In genomic region chr17:13106171-13106570, GRCh38 we compare ENCODE assay signal across 19 cellular contexts.
A peak's percentile ranks its signal among the peaks of the same experiment; 100 is the strongest.
DNase-seq lines count a peak whose midpoint lies in the region; ATAC-seq and TF ChIP-seq lines count a peak whose summit lies in the region.
"Had no signal": no experiment of that assay in that cellular context is flagged by ENCODE, and none has a peak within 500 bp of the region (broad histone marks: within the 10 kb centered on the region; RNA-seq: fewer than 3 reads in every experiment).

No MANE protein-coding gene starts in this region.

- no peaks in the 10 kb centered on the region for H3K36me3 ChIP-seq in A673 (ENCODE audit: insufficient read depth, low read length, poor library complexity, severe bottlenecking)
- no peaks in the 10 kb centered on the region for H3K36me3 ChIP-seq in psoas muscle (ENCODE audit: insufficient read depth in 1 of 2, low read depth in 1 of 2)
- H3K36me3 ChIP-seq: Peyer's patch had no signal

- peak; percentile 0 for DNase-seq in A673 (ENCODE audit: low spot score)
- DNase-seq in Daoy (ENCODE audit: low read depth): peak; percentile 61
- peak; percentile 67 for DNase-seq in NCI-H2029 (lab: John Stamatoyannopoulos, UW)
- DNase-seq in SW480 (ENCODE audit: low spot score): peak; percentile 86
- DNase-seq in NCI-H1105 treated with DMSO at 0.1 percent for 48 hours (lab: John Stamatoyannopoulos, UW): no peak
- DNase-seq in AG08395 (ENCODE audit: low spot score): no peak
- no peak for DNase-seq in mesothelial cell of epicardium (ENCODE audit: low spot score in 2 of 2, unreplicated experiment in 2 of 2)
- no peak for DNase-seq in psoas muscle
- DNase-seq: CD8-positive, alpha-beta memory T cell; DMS 273 treated with DMSO at 0.1 percent for 48 hours; H9; Kasumi-1; NCI-H1694; NCI-H2227 treated with DMSO at 0.1 percent for 48 hours; NCI-H526 treated with DMSO at 0.1 percent for 48 hours; Peyer's patch; SHP77; T-helper 2 cell had no signal

- no peak for ATAC-seq in psoas muscle
- ATAC-seq: A549 had no signal

- H3K27ac Mint-ChIP-seq in mesothelial cell of epicardium: no peak overlapping the region
- H3K27ac Mint-ChIP-seq: H9 had no signal

- H3K4me3 ChIP-seq in A673 (ENCODE audit: low read depth, low read length, poor library complexity, severe bottlenecking) (no peak overlapping the region), psoas muscle (no peak overlapping the region)
- H3K4me3 ChIP-seq: A549, Peyer's patch had no signal

- POLR2A ChIA-PET in A673 (lab: Charles Lee; ENCODE audit: low non-redundant PET): no interaction called here

- CTCF ChIA-PET in A673 (lab: Charles Lee): no interaction called here

- H3K4me1 Mint-ChIP-seq in mesothelial cell of epicardium: peaks cover 5% of the 10 kb centered on the region
- H3K4me1 Mint-ChIP-seq: CD8-positive, alpha-beta memory T cell had no signal

- no peaks in the 10 kb centered on the region for H3K36me3 Mint-ChIP-seq in mesothelial cell of epicardium

- peaks cover 5% of the 10 kb centered on the region for H3K9me3 Mint-ChIP-seq in mesothelial cell of epicardium
- H3K9me3 Mint-ChIP-seq: H9 had no signal

- no TSS peak for BruUV-seq in A673 (replicated peaks; lab: Mats Ljungman, UMichigan)

- H3K4me1 ChIP-seq in A673 (ENCODE audit: insufficient read depth, low read length, poor library complexity, severe bottlenecking): no peaks in the 10 kb centered on the region
- no peaks in the 10 kb centered on the region for H3K4me1 ChIP-seq in psoas muscle
- H3K4me1 ChIP-seq: A549, Peyer's patch had no signal

- no peaks in the 10 kb centered on the region for H3K27me3 ChIP-seq in A673 (replicated peaks; ENCODE audit: insufficient read depth, low read depth, low read length, poor library complexity)
- no peaks in the 10 kb centered on the region for H3K27me3 ChIP-seq in psoas muscle (ENCODE audit: insufficient read depth in 3 of 3, low read length in 2 of 3)
- H3K27me3 ChIP-seq: Peyer's patch had no signal

- H3K27me3 Mint-ChIP-seq in mesothelial cell of epicardium (ENCODE audit: low read depth): no peaks in the 10 kb centered on the region

- intact Hi-C loops in A673 (cut with micrococcal nuclease; ENCODE audit: unreplicated experiment) (no loop called here), psoas muscle (cut with DNase I) (no loop called here)

- H3K4me3 Mint-ChIP-seq in mesothelial cell of epicardium: no peak overlapping the region
- H3K4me3 Mint-ChIP-seq: CD8-positive, alpha-beta memory T cell; H9 had no signal

- TF ChIP-seq CTCF in A673 (conservative IDR thresholded peaks at IDR 0.05; ENCODE audit: low read depth, low read length) (no peak), mesothelial cell of epicardium (IDR thresholded peaks at IDR 0.05; ENCODE audit: unreplicated experiment) (no peak), psoas muscle (IDR thresholded peaks at IDR 0.05) (no peak)

- H3K27ac ChIP-seq in A673 (ENCODE audit: low read depth, low read length, poor library complexity, severe bottlenecking) (no peak overlapping the region), psoas muscle (no peak overlapping the region)
- H3K27ac ChIP-seq: A549, Peyer's patch had no signal

- no peaks in the 10 kb centered on the region for H3K9me3 ChIP-seq in A673 (ENCODE audit: low read depth, low read length, poor library complexity, severe bottlenecking)
- H3K9me3 ChIP-seq in psoas muscle: no peaks in the 10 kb centered on the region
- H3K9me3 ChIP-seq: A549, Peyer's patch had no signal

- WGBS in psoas muscle, 3 donors: 53 to 62% (median 58%) methylated on average over 5 of the region's 5 CpGs

Comparison
In these comparisons a context has a peak if more than half of its experiments do, and no peak if none do; other contexts are left out.
1. DNase-seq: peak in A673 (single experiment), Daoy (single experiment), NCI-H2029 (single experiment) and SW480 (single experiment); none in NCI-H1105 treated with DMSO at 0.1 percent for 48 hours (single experiment), AG08395 (single experiment), mesothelial cell of epicardium (0 of 2) and psoas muscle (0 of 2).